In genomic region chr6:168221000-168221399, GRCh38 we compare ENCODE assay signal across 30 cellular contexts.
DNase-seq lines count a peak whose midpoint lies in the region; ATAC-seq, FAIRE-seq and TF ChIP-seq lines count a peak whose summit lies in the region.
"Had no signal": no experiment of that assay in that cellular context is flagged by ENCODE, and none has a peak within 500 bp of the region (broad histone marks: within the 10 kb centered on the region; RNA-seq: fewer than 3 reads in every experiment).

No MANE protein-coding gene starts in this region.

- no peak overlapping the region for H3K27ac Mint-ChIP-seq in activated CD4-positive, alpha-beta T cell treated with anti-CD3 and anti-CD28 coated beads, Interleukin-2, amount 10 ng/mL, durations not matched to agents 24 days and 14 days
- H3K27ac Mint-ChIP-seq: CD8-positive, alpha-beta memory T cell; dendritic cell treated with granulocyte-macrophage colony-stimulating factor and Interleukin-4, amounts not matched to agents 40 ng/mL and 50 ng/mL, for 4 days; IgD-negative memory B cell; naive B cell; stimulated activated naive CD8-positive, alpha-beta T cell treated with anti-CD3 and anti-CD28 coated beads, Interleukin-15, Interleukin-2, amounts not matched to agents 100 ng/mL and 50 ng/mL, for 24 hours had no signal

- H3K9me3 Mint-ChIP-seq in activated CD4-positive, alpha-beta T cell treated with anti-CD3 and anti-CD28 coated beads, Interleukin-2, amount 10 ng/mL, durations not matched to agents 24 days and 14 days, result no peaks in the 10 kb centered on the region
- H3K9me3 Mint-ChIP-seq: dendritic cell treated with granulocyte-macrophage colony-stimulating factor and Interleukin-4, amounts not matched to agents 40 ng/mL and 50 ng/mL, for 4 days; IgD-negative memory B cell; stimulated activated naive CD8-positive, alpha-beta T cell treated with anti-CD3 and anti-CD28 coated beads, Interleukin-15, Interleukin-2, amounts not matched to agents 100 ng/mL and 50 ng/mL, for 24 hours had no signal

- H3K9me3 ChIP-seq in DND-41 (ENCODE audit: insufficient read depth, low read length, severe bottlenecking), result no peaks in the 10 kb centered on the region
- H3K9me3 ChIP-seq: right atrium auricular region, thoracic aorta, vagina had no signal

- H3K27ac ChIP-seq in DND-41 (ENCODE audit: low read length), result no peak overlapping the region
- peak overlapping the region; percentile 14; the same call in 1 of the 2 replicates for H3K27ac ChIP-seq in KMS-11
- H3K27ac ChIP-seq: right atrium auricular region, thoracic aorta, vagina had no signal

- H3K79me2 ChIP-seq in DND-41 (ENCODE audit: insufficient read depth, low read length) (no peaks in the 10 kb centered on the region), KMS-11 (ENCODE audit: insufficient read depth, low read depth) (no peaks in the 10 kb centered on the region)

- TF ChIP-seq CTCF in DND-41 (IDR thresholded peaks at IDR 0.05; ENCODE audit: borderline replicate concordance, extremely low read depth, low read length, poor library complexity, severe bottlenecking), result no peak
- no peak for TF ChIP-seq CTCF in KMS-11 (conservative IDR thresholded peaks at IDR 0.05; ENCODE audit: low read depth, low read length)

- H3K36me3 ChIP-seq in DND-41 (ENCODE audit: insufficient read depth, low read length), result no peaks in the 10 kb centered on the region
- no peaks in the 10 kb centered on the region for H3K36me3 ChIP-seq in KMS-11 (ENCODE audit: insufficient read depth)
- H3K36me3 ChIP-seq: right atrium auricular region, thoracic aorta, vagina had no signal

- H4K20me1 ChIP-seq in DND-41 (ENCODE audit: insufficient read depth, low read length) (no peaks in the 10 kb centered on the region), KMS-11 (ENCODE audit: insufficient read depth) (no peaks in the 10 kb centered on the region)

- H3K4me1 ChIP-seq in DND-41 (ENCODE audit: insufficient read depth, low read length) (no peaks in the 10 kb centered on the region), KMS-11 (ENCODE audit: low read depth, poor library complexity, severe bottlenecking) (peaks cover 62% of the 10 kb centered on the region)
- H3K4me1 ChIP-seq: vagina had no signal

- H3K27me3 ChIP-seq in DND-41 (ENCODE audit: insufficient read depth, low read length, poor library complexity) (no peaks in the 10 kb centered on the region), KMS-11 (ENCODE audit: insufficient read depth, low read depth) (no peaks in the 10 kb centered on the region)
- H3K27me3 ChIP-seq: right atrium auricular region, vagina had no signal

- H3K4me3 ChIP-seq in DND-41 (ENCODE audit: low read depth in 1 of 2, low read length in 2 of 2) (no peak overlapping the region), KMS-11 (IDR thresholded peaks at IDR 0.05; ENCODE audit: insufficient read depth, low read depth, low read length) (no peak overlapping the region)
- H3K4me3 ChIP-seq: right atrium auricular region, smooth muscle cell, thoracic aorta, vagina had no signal

- peak; percentile 79 for ATAC-seq in DND-41 (ENCODE audit: insufficient read depth, low read depth)
- ATAC-seq in left lobe of liver, result peak; percentile 16
- ATAC-seq: HCT116 had no signal

- no peak overlapping the region for H2AFZ ChIP-seq in DND-41 (ENCODE audit: low read depth, low read length)
- H2AFZ ChIP-seq in KMS-11 (ENCODE audit: low read depth), result no peak overlapping the region

- no peak overlapping the region for H3K4me3 Mint-ChIP-seq in activated CD4-positive, alpha-beta T cell treated with anti-CD3 and anti-CD28 coated beads, Interleukin-2, amount 10 ng/mL, durations not matched to agents 24 days and 14 days
- H3K4me3 Mint-ChIP-seq: CD8-positive, alpha-beta memory T cell; dendritic cell treated with granulocyte-macrophage colony-stimulating factor and Interleukin-4, amounts not matched to agents 40 ng/mL and 50 ng/mL, for 4 days; IgD-negative memory B cell; naive B cell; stimulated activated naive CD8-positive, alpha-beta T cell treated with anti-CD3 and anti-CD28 coated beads, Interleukin-15, Interleukin-2, amounts not matched to agents 100 ng/mL and 50 ng/mL, for 24 hours had no signal

- intact Hi-C loops in activated CD4-positive, alpha-beta T cell treated with anti-CD3 and anti-CD28 coated beads, Interleukin-2, amount 10 ng/mL, durations not matched to agents 24 days and 14 days (cut with micrococcal nuclease), result no loop called here

- H3K9ac ChIP-seq in DND-41 (ENCODE audit: low read depth, low read length) (no peak overlapping the region), KMS-11 (no peak overlapping the region)

- H3K4me2 ChIP-seq in DND-41 (ENCODE audit: insufficient read depth, low read length) (no peak overlapping the region), KMS-11 (peak overlapping the region; percentile 67)
- H3K4me2 ChIP-seq: smooth muscle cell had no signal

- DNase-seq in DND-41 (peak; percentile 16), RCC 7860 (ENCODE audit: low spot score) (peak; percentile 27), left lobe of liver (ENCODE audit: low spot score) (no peak), cerebellum (ENCODE audit: low spot score) (no peak), GOT3 (lab: John Stamatoyannopoulos, UW) (no peak)
- no peak for DNase-seq in activated CD4-positive, alpha-beta T cell treated with anti-CD3 and anti-CD28 coated beads, Interleukin-2, amount 10 ng/mL, durations not matched to agents 24 days and 14 days
- DNase-seq: activated CD4-positive, alpha-beta T cell treated with anti-CD3 and anti-CD28 coated beads, Interleukin-2, amount 50 U/mL, for 48 hours; activated CD4-positive, CD25-positive, alpha-beta regulatory T cell; activated naive CD4-positive, alpha-beta T cell treated with Interleukin-2 at 50 U/mL for 16 hours; CD8-positive, alpha-beta memory T cell; central memory CD4-positive, alpha-beta T cell; DMS 273 treated with DMSO at 0.1 percent for 48 hours; foreskin fibroblast; midbrain; naive B cell; NCI-H1417 treated with DMSO at 0.1 percent for 48 hours; NCI-H2081; NCI-H446; stimulated activated CD4-positive, alpha-beta T cell treated with anti-CD3 and anti-CD28 coated beads, Interleukin-1b, Interleukin-23, amount 100 ng/mL, for 48 hours had no signal

- H3K36me3 Mint-ChIP-seq in activated CD4-positive, alpha-beta T cell treated with anti-CD3 and anti-CD28 coated beads, Interleukin-2, amount 10 ng/mL, durations not matched to agents 24 days and 14 days (ENCODE audit: low read depth), result no peaks in the 10 kb centered on the region
- H3K36me3 Mint-ChIP-seq: CD8-positive, alpha-beta memory T cell; IgD-negative memory B cell; naive B cell had no signal

- peaks cover 4% of the 10 kb centered on the region for H3K27me3 Mint-ChIP-seq in activated CD4-positive, alpha-beta T cell treated with anti-CD3 and anti-CD28 coated beads, Interleukin-2, amount 10 ng/mL, durations not matched to agents 24 days and 14 days

- FAIRE-seq in RCC 7860 (lab: Jason Lieb, UNC), result peak; percentile 23
- FAIRE-seq: islet of Langerhans, TTC549 had no signal

- peaks cover 3% of the 10 kb centered on the region for H3K4me1 Mint-ChIP-seq in activated CD4-positive, alpha-beta T cell treated with anti-CD3 and anti-CD28 coated beads, Interleukin-2, amount 10 ng/mL, durations not matched to agents 24 days and 14 days
- H3K4me1 Mint-ChIP-seq: CD8-positive, alpha-beta memory T cell; IgD-negative memory B cell; naive B cell had no signal

Comparison
In these comparisons a context has a peak if more than half of its experiments do, and no peak if none do; other contexts are left out.
1. DNase-seq: peak in DND-41 (single experiment) and RCC 7860 (single experiment); none in left lobe of liver (single experiment), cerebellum (single experiment), GOT3 (single experiment) and activated CD4-positive, alpha-beta T cell treated with anti-CD3 and anti-CD28 coated beads, Interleukin-2, amount 10 ng/mL, durations not matched to agents 24 days and 14 days (single experiment).